Comparison of ENCODE assay signal across 8 cellular contexts in the genomic region with DNA sequence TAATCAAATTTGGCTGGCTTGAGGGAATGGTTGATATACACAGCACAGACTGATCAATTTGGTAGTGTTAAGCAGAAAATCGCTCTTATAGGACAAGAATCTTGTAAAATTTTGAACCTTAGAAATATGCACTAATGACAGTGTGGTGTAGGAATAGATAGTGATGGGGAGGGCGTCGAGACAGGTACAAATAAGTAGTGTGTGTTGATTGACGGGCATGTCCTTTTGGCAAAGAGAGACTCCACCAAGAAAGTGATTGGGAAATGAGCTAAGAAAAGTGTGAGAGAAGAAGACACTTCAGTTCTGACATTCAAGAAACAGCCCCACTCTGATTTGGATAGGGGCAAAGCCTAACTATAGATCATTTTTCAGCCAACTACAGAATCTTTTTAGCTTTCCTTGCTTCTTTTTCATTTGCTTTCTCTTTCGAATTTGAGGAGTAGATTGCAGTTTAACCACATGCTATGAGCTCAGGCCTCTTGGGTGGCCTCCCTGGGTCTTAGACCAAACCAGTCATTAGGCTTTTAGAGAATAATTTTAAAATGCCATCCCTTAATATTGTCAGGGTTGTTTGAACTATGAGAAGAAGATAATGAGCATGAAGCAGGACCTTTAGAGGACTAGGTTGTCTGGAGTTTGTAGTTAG.
DNase-seq lines count a peak whose midpoint lies in the region; ATAC-seq and TF ChIP-seq lines count a peak whose summit lies in the region.

No MANE protein-coding gene starts in this region.

- no peaks in the 10 kb centered on the region for H3K27me3 ChIP-seq in esophagus squamous epithelium
- H3K27me3 ChIP-seq in body of pancreas: no peaks in the 10 kb centered on the region

- H3K9me3 ChIP-seq in esophagus squamous epithelium (no peaks in the 10 kb centered on the region), body of pancreas (no peaks in the 10 kb centered on the region)

- H3K27ac Mint-ChIP-seq in activated naive CD4-positive, alpha-beta T cell treated with anti-CD3 and anti-CD28 coated beads for 36 hours: peak overlapping the region; percentile 20
- peak overlapping the region; percentile 57 for H3K27ac Mint-ChIP-seq in type B pancreatic cell

- H3K36me3 Mint-ChIP-seq in activated naive CD4-positive, alpha-beta T cell treated with anti-CD3 and anti-CD28 coated beads for 36 hours (ENCODE audit: low read depth): peaks cover 5% of the 10 kb centered on the region
- peaks cover 24% of the 10 kb centered on the region for H3K36me3 Mint-ChIP-seq in type B pancreatic cell

- H3K9me3 Mint-ChIP-seq in activated naive CD4-positive, alpha-beta T cell treated with anti-CD3 and anti-CD28 coated beads for 36 hours: no peaks in the 10 kb centered on the region
- no peaks in the 10 kb centered on the region for H3K9me3 Mint-ChIP-seq in type B pancreatic cell

- no peak for TF ChIP-seq POLR2A in esophagus squamous epithelium (IDR thresholded peaks at IDR 0.05)
- TF ChIP-seq POLR2A in body of pancreas (IDR thresholded peaks at IDR 0.05): no peak

- CTCF ChIA-PET in activated naive CD4-positive, alpha-beta T cell treated with anti-CD3 and anti-CD28 coated beads for 36 hours (lab: Charles Lee): no interaction called here

- ATAC-seq in HG03457 (IDR thresholded peaks at IDR 0.05; ENCODE audit: unreplicated experiment): peak; percentile 52
- no peak for ATAC-seq in body of pancreas

- TF ChIP-seq CTCF in esophagus squamous epithelium (IDR thresholded peaks at IDR 0.05) (no peak), type B pancreatic cell (conservative IDR thresholded peaks at IDR 0.05) (no peak), body of pancreas (IDR thresholded peaks at IDR 0.05) (no peak)

- peak overlapping the region; percentile 9 to 45 (median 34) for H3K27ac ChIP-seq in esophagus squamous epithelium
- H3K27ac ChIP-seq in body of pancreas: no peak overlapping the region

- no peak overlapping the region for H3K4me3 Mint-ChIP-seq in activated naive CD4-positive, alpha-beta T cell treated with anti-CD3 and anti-CD28 coated beads for 36 hours
- H3K4me3 Mint-ChIP-seq in type B pancreatic cell: no peak overlapping the region

- H3K36me3 ChIP-seq in esophagus squamous epithelium (no peaks in the 10 kb centered on the region), body of pancreas (replicated peaks in 1 of 2; ENCODE audit: insufficient read depth in 1 of 2, low read depth in 2 of 2) (no peaks in the 10 kb centered on the region)

- 79 to 81% methylated on average over 5 of the region's 5 CpGs for WGBS in esophagus squamous epithelium, 2 donors
- 91 to 93% methylated on average over 5 of the region's 5 CpGs for WGBS in body of pancreas, 2 donors

- H3K4me3 ChIP-seq in esophagus squamous epithelium (no peak overlapping the region), body of pancreas (no peak overlapping the region)

- H3K27me3 Mint-ChIP-seq in activated naive CD4-positive, alpha-beta T cell treated with anti-CD3 and anti-CD28 coated beads for 36 hours (ENCODE audit: low read depth): no peaks in the 10 kb centered on the region
- no peaks in the 10 kb centered on the region for H3K27me3 Mint-ChIP-seq in type B pancreatic cell

- DNase-seq in activated naive CD4-positive, alpha-beta T cell treated with anti-CD3 and anti-CD28 coated beads for 36 hours: peak; percentile 20
- no peak for DNase-seq in activated naive CD4-positive, alpha-beta T cell (lab: John Stamatoyannopoulos, UW)
- DNase-seq in esophagus squamous epithelium (lab: John Stamatoyannopoulos, UW): no peak
- DNase-seq in type B pancreatic cell (ENCODE audit: extremely low spot score, unreplicated experiment): no peak
- DNase-seq in body of pancreas: no peak
- DNase-seq in foreskin melanocyte: no peak
- no peak for DNase-seq in NCI-H524 treated with DMSO at 0.1 percent for 48 hours (lab: John Stamatoyannopoulos, UW)

- H3K4me1 Mint-ChIP-seq in activated naive CD4-positive, alpha-beta T cell treated with anti-CD3 and anti-CD28 coated beads for 36 hours (ENCODE audit: low read depth): peaks cover 62% of the 10 kb centered on the region
- H3K4me1 Mint-ChIP-seq in type B pancreatic cell (ENCODE audit: unreplicated experiment): peaks cover 37% of the 10 kb centered on the region

- intact Hi-C loops in activated naive CD4-positive, alpha-beta T cell treated with anti-CD3 and anti-CD28 coated beads for 36 hours (cut with micrococcal nuclease): loop anchor here (1.0 to 5.0 kb wide), 3 partner anchors 127 to 371 kb away; partner anchors contain the start of gene CERS6
- intact Hi-C loops in esophagus squamous epithelium (cut with DNase I) (no loop called here), body of pancreas (cut with DNase I) (no loop called here)

- H3K4me1 ChIP-seq in esophagus squamous epithelium (peaks cover 0 to 39% (median 21%) of the 10 kb centered on the region in 3 donors), body of pancreas (peaks cover 4% of the 10 kb centered on the region)

Comparison
In these comparisons a context has a peak if more than half of its experiments do, and no peak if none do; other contexts are left out.
1. H3K27ac ChIP-seq: peak in esophagus squamous epithelium (4 of 4); none in body of pancreas (0 of 4).